18 cellular contexts compared by ENCODE assay signal in the genomic region with DNA sequence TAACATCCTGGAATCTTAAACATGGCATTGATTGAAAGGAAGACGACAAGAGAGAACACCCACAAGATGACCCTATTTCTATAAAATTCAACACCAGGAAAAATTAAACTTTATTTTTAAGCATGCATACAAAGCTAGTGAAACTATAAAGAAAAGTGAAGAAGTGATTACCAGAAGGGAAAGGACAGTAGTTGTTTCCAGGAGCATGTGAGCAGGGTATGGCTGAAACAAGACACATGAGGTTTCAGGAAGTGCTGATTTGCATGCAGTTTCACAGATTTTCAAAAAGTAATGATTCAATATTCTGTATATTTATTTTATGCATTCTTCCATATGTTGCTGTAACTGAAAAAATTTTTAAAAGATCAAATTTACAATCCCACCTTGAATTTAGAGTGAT. TPM values are rescaled to one million over a fixed set of nuclear protein-coding genes. Genes with fewer than 3 reads are reported as not detected.
DNase-seq lines count a peak whose midpoint lies in the region; ATAC-seq and TF ChIP-seq lines count a peak whose summit lies in the region.
"Had no signal": no experiment of that assay in that cellular context is flagged by ENCODE, and none has a peak within 500 bp of the region (broad histone marks: within the 10 kb centered on the region; RNA-seq: fewer than 3 reads in every experiment).

No MANE protein-coding gene starts in this region.

- H3F3A ChIP-seq in PC-9 (ENCODE audit: insufficient read depth, low read depth): peaks cover 14% of the 10 kb centered on the region

- BruUV-seq in PC-9 (replicated peaks; lab: Mats Ljungman, UMichigan): no TSS peak

- peak overlapping the region; percentile 87 for H3K27ac Mint-ChIP-seq in activated T-cell treated with anti-CD3 and anti-CD28 coated beads, Interleukin-2, amount 50 U/mL, for 72 hours
- H3K27ac Mint-ChIP-seq: endodermal cell, neural progenitor cell had no signal

- ATAC-seq in activated T-cell treated with anti-CD3 and anti-CD28 coated beads, Interleukin-2, amount 50 U/mL, for 72 hours (replicated peaks in 1 of 2): no peak
- ATAC-seq in GM21528 (IDR thresholded peaks at IDR 0.05; ENCODE audit: low FRiP score, unreplicated experiment) (peak; percentile 52), HG03432 (IDR thresholded peaks at IDR 0.05; ENCODE audit: unreplicated experiment) (peak; percentile 48)

- H3K4me3 Mint-ChIP-seq in activated T-cell treated with anti-CD3 and anti-CD28 coated beads, Interleukin-2, amount 50 U/mL, for 72 hours: peak overlapping the region in 1 of 2 donors; percentile 79
- H3K4me3 Mint-ChIP-seq: endodermal cell, neural progenitor cell had no signal

- no peak overlapping the region for H3K27ac ChIP-seq in SJCRH30
- no peak overlapping the region for H3K27ac ChIP-seq in PC-9
- H3K27ac ChIP-seq: neural progenitor cell, SK-N-MC had no signal

- H3K36me3 ChIP-seq in SJCRH30: no peaks in the 10 kb centered on the region
- H3K36me3 ChIP-seq in PC-9 (ENCODE audit: low read depth): no peaks in the 10 kb centered on the region
- H3K36me3 ChIP-seq: MG63, neural progenitor cell had no signal

- H3K27me3 ChIP-seq in SJCRH30 (no peaks in the 10 kb centered on the region), PC-9 (ENCODE audit: insufficient read depth, low read depth) (no peaks in the 10 kb centered on the region)
- H3K27me3 ChIP-seq: MG63, neural progenitor cell had no signal

- H3K4me2 ChIP-seq in PC-9: no peak overlapping the region
- H3K4me2 ChIP-seq: neural progenitor cell had no signal

- no peaks in the 10 kb centered on the region; the same call in 1 of the 2 replicates for H3K9me3 ChIP-seq in SJCRH30 (replicated peaks)
- H3K9me3 ChIP-seq in PC-9 (ENCODE audit: insufficient read depth, low read depth): peaks cover 3% of the 10 kb centered on the region; the same call in 1 of the 2 replicates
- H3K9me3 ChIP-seq: MG63 had no signal

- H3K4me1 ChIP-seq in SJCRH30: 0 out of 2 replicates have a peak, but pooled peaks cover 2% of the 10 kb centered on the region
- H3K4me1 ChIP-seq in PC-9 (replicated peaks; ENCODE audit: insufficient read depth): peaks cover 15% of the 10 kb centered on the region
- H3K4me1 ChIP-seq: neural progenitor cell had no signal

- no peak for DNase-seq in activated T-cell treated with anti-CD3 and anti-CD28 coated beads, Interleukin-2, amount 50 U/mL, for 72 hours
- DNase-seq in activated T-cell treated with anti-CD3 and anti-CD28 coated beads, Interleukin-2, amount 50 U/mL, for 48 hours: no peak
- DNase-seq in NCI-H1417 (lab: John Stamatoyannopoulos, UW): no peak
- DNase-seq in T-helper 1 cell: no peak
- DNase-seq in SJCRH30: no peak
- DNase-seq in PC-9: no peak
- DNase-seq: activated gamma-delta T cell, anterior cingulate cortex, endodermal cell, GOT3, hypothalamus, midbrain, NCI-H187 had no signal

- H4K20me1 ChIP-seq in PC-9 (ENCODE audit: insufficient read depth): no peaks in the 10 kb centered on the region

- H3K9me3 Mint-ChIP-seq in activated T-cell treated with anti-CD3 and anti-CD28 coated beads, Interleukin-2, amount 50 U/mL, for 72 hours: peaks cover 1 to 3% of the 10 kb centered on the region in 2 donors
- H3K9me3 Mint-ChIP-seq: endodermal cell, neural progenitor cell had no signal

- no peaks in the 10 kb centered on the region for H3K4me1 Mint-ChIP-seq in activated T-cell treated with anti-CD3 and anti-CD28 coated beads, Interleukin-2, amount 50 U/mL, for 72 hours (ENCODE audit: low read depth)
- H3K4me1 Mint-ChIP-seq: neural progenitor cell had no signal

- intact Hi-C loops in PC-9 (cut with micrococcal nuclease; ENCODE audit: unreplicated experiment): no loop called here

- H3K9me2 ChIP-seq in PC-9 (ENCODE audit: insufficient read depth): no peaks in the 10 kb centered on the region

- CTCF ChIA-PET in PC-9 (lab: Charles Lee): no interaction called here

- peaks cover 7% of the 10 kb centered on the region for H3K27me3 Mint-ChIP-seq in activated T-cell treated with anti-CD3 and anti-CD28 coated beads, Interleukin-2, amount 50 U/mL, for 72 hours (ENCODE audit: low read depth)

- H3K36me3 Mint-ChIP-seq in activated T-cell treated with anti-CD3 and anti-CD28 coated beads, Interleukin-2, amount 50 U/mL, for 72 hours (ENCODE audit: insufficient read depth in 2 of 2): no peaks in the 10 kb centered on the region
- H3K36me3 Mint-ChIP-seq: neural progenitor cell had no signal

- no peak overlapping the region for H2AFZ ChIP-seq in PC-9
- H2AFZ ChIP-seq: neural progenitor cell had no signal

- no peaks in the 10 kb centered on the region for H3K79me2 ChIP-seq in PC-9 (ENCODE audit: low read depth)

- POLR2A ChIA-PET in PC-9 (lab: Charles Lee; ENCODE audit: unreplicated experiment): no interaction called here

- TF ChIP-seq CTCF in PC-9 (conservative IDR thresholded peaks at IDR 0.05): no peak

- H3K4me3 ChIP-seq in SJCRH30 (no peak overlapping the region), PC-9 (no peak overlapping the region)
- H3K4me3 ChIP-seq: MG63, neural progenitor cell, SK-N-MC had no signal

RNA-seq across cellular contexts. Expression of a gene that starts 24.6 kb away (rescaled TPM):
- not detected for total RNA-seq in activated T-cell treated with anti-CD3 and anti-CD28 coated beads, Interleukin-2, amount 50 U/mL, for 72 hours
- total RNA-seq in SJCRH30 (2014; rRNA removed; shearing (Covaris generic)): 0.08 TPM in 1 of 2 replicates, not detected in the other
- total RNA-seq in PC-9 (2021): 1.8 and 2.8 TPM in 2 replicates

RNA-seq across cellular contexts. Expression of a gene that starts 33.2 kb away (rescaled TPM):
- 10 to 100 TPM in 1 of 2 donors, 1 to 10 TPM in 1; 1.4 to 21.9 TPM for total RNA-seq in activated T-cell treated with anti-CD3 and anti-CD28 coated beads, Interleukin-2, amount 50 U/mL, for 72 hours
- total RNA-seq in SJCRH30 (2014; rRNA removed; shearing (Covaris generic)): 4.2 and 4.3 TPM in 2 replicates
- not detected in 2 replicates for total RNA-seq in PC-9 (2021)
- total RNA-seq: endodermal cell had no signal

Comparison
In these comparisons a context has a peak if more than half of its experiments do, and no peak if none do; other contexts are left out.
1. ATAC-seq: peak in GM21528 (single experiment) and HG03432 (single experiment); none in activated T-cell treated with anti-CD3 and anti-CD28 coated beads, Interleukin-2, amount 50 U/mL, for 72 hours (0 of 2).